In genomic region chr12:90978117-90978770, GRCh38 we compare ENCODE assay signal across 1 cellular context.
TF ChIP-seq lines count a peak whose summit lies in the region.

No MANE protein-coding gene starts in this region.

TF ChIP-seq in SK-N-SH, 30 proteins besides CTCF, POLR2A, EP300 and RAD21 (continued from another document):
- no peak for TF ChIP-seq REST (IDR thresholded peaks at IDR 0.05; ENCODE audit: low read depth, low read length)
- TF ChIP-seq NRF1 (IDR thresholded peaks at IDR 0.05; ENCODE audit: low read depth, low read length): no peak
- no peak for TF ChIP-seq USF1 (IDR thresholded peaks at IDR 0.05; ENCODE audit: borderline replicate concordance, low read depth)
- 0 out of 2 replicates have a peak, but pooled peaks have one; percentile 12 for TF ChIP-seq TEAD4 (IDR thresholded peaks at IDR 0.05; ENCODE audit: borderline replicate concordance, insufficient read depth)
- TF ChIP-seq FOSL2 (IDR thresholded peaks at IDR 0.05; ENCODE audit: borderline replicate concordance, low read depth): no peak
- no peak for TF ChIP-seq GABPA (IDR thresholded peaks at IDR 0.05; ENCODE audit: low read depth)
- no peak for TF ChIP-seq PBX3 (IDR thresholded peaks at IDR 0.05)
- TF ChIP-seq GATA2 (CRISPR knock-in tag; IDR thresholded peaks at IDR 0.05): no peak
- TF ChIP-seq MEF2A (IDR thresholded peaks at IDR 0.05; ENCODE audit: borderline replicate concordance, low read depth): no peak
- no peak for TF ChIP-seq YY1 (IDR thresholded peaks at IDR 0.05; ENCODE audit: low read depth)
- TF ChIP-seq FOXM1 (IDR thresholded peaks at IDR 0.05; ENCODE audit: low read depth): no peak
- no peak for TF ChIP-seq POLR2AphosphoS5 (IDR thresholded peaks at IDR 0.05; ENCODE audit: low read depth, low read length)
